Comparison of ENCODE assay signal across 1 cellular context in the genomic region with DNA sequence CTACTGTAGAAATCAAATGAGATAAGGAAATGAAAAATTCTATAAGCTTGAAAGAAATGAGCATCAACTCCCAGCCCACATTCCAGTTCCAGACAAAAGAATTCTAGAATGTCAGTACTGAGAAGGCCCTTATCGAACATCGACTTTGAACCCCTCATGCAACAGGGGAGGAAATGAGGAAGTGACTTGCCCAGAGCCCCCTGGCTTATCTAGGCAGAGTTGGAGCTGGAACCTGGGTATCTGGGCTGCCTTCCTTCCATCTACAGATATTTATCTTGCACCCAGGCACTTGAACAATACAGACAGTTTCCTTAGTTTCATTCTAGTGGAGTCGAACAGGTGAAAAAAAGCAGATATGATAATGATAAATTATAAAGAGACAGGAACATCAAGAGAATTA.
TF ChIP-seq lines count a peak whose summit lies in the region.

No MANE protein-coding gene starts in this region.

TF ChIP-seq in K562, 482 proteins besides CTCF, POLR2A, EP300 and RAD21 (continued from another document and continues in another):
- TF ChIP-seq, protein P1, sequence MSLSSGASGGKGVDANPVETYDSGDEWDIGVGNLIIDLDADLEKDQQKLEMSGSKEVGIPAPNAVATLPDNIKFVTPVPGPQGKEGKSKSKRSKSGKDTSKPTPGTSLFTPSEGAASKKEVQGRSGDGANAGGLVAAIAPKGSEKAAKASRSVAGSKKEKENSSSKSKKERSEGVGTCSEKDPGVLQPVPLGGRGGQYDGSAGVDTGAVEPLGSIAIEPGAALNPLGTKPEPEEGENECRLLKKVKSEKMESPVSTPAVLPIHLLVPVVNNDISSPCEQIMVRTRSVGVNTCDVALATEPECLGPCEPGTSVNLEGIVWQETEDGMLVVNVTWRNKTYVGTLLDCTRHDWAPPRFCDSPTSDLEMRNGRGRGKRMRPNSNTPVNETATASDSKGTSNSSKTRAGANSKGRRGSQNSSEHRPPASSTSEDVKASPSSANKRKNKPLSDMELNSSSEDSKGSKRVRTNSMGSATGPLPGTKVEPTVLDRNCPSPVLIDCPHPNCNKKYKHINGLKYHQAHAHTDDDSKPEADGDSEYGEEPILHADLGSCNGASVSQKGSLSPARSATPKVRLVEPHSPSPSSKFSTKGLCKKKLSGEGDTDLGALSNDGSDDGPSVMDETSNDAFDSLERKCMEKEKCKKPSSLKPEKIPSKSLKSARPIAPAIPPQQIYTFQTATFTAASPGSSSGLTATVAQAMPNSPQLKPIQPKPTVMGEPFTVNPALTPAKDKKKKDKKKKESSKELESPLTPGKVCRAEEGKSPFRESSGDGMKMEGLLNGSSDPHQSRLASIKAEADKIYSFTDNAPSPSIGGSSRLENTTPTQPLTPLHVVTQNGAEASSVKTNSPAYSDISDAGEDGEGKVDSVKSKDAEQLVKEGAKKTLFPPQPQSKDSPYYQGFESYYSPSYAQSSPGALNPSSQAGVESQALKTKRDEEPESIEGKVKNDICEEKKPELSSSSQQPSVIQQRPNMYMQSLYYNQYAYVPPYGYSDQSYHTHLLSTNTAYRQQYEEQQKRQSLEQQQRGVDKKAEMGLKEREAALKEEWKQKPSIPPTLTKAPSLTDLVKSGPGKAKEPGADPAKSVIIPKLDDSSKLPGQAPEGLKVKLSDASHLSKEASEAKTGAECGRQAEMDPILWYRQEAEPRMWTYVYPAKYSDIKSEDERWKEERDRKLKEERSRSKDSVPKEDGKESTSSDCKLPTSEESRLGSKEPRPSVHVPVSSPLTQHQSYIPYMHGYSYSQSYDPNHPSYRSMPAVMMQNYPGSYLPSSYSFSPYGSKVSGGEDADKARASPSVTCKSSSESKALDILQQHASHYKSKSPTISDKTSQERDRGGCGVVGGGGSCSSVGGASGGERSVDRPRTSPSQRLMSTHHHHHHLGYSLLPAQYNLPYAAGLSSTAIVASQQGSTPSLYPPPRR (CRISPR knock-in tag; IDR thresholded peaks at IDR 0.05; ENCODE audit: borderline replicate concordance): no peak
- TF ChIP-seq MTA1 (IDR thresholded peaks at IDR 0.05; ENCODE audit: borderline replicate concordance) (peak; percentile 71; the same call in 1 of the 2 replicates), ZNF24 (IDR thresholded peaks at IDR 0.05) (no peak), GTF2F1 (IDR thresholded peaks at IDR 0.05; ENCODE audit: low read depth, low read length) (no peak), NR2C2 (CRISPR knock-in tag; IDR thresholded peaks at IDR 0.05) (no peak), NR2C2 (tag; IDR thresholded peaks at IDR 0.05) (no peak), RUNX1 (IDR thresholded peaks at IDR 0.05; ENCODE audit: low read depth) (no peak), MEF2D (tag; conservative IDR thresholded peaks at IDR 0.05; ENCODE audit: low read depth) (no peak), ZNF212 (CRISPR knock-in tag; IDR thresholded peaks at IDR 0.05) (no peak), SMAD2 (IDR thresholded peaks at IDR 0.05; ENCODE audit: low read depth, low read length) (no peak), ZNF134 (CRISPR knock-in tag; conservative IDR thresholded peaks at IDR 0.05) (no peak), NR2F6 (CRISPR knock-in tag; IDR thresholded peaks at IDR 0.05) (no peak), SRF (CRISPR knock-in tag; IDR thresholded peaks at IDR 0.05) (no peak), CBFA2T3 (IDR thresholded peaks at IDR 0.05) (peak; percentile 66), CTBP1 (IDR thresholded peaks at IDR 0.05; ENCODE audit: borderline replicate concordance) (peak; percentile 85; the same call in 1 of the 2 replicates), E2F8 (IDR thresholded peaks at IDR 0.05; ENCODE audit: low read depth, partially characterized antibody) (no peak), JUNB (CRISPR knock-in tag; conservative IDR thresholded peaks at IDR 0.05) (no peak), HMBOX1 (IDR thresholded peaks at IDR 0.05) (no peak), CEBPB (tag; IDR thresholded peaks at IDR 0.05) (no peak), PPARD (CRISPR knock-in tag; IDR thresholded peaks at IDR 0.05) (no peak), EWSR1 (IDR thresholded peaks at IDR 0.05; ENCODE audit: borderline replicate concordance, low read depth, partially characterized antibody) (no peak), ZNF778 (CRISPR knock-in tag; IDR thresholded peaks at IDR 0.05) (no peak), PRPF4 (IDR thresholded peaks at IDR 0.05; ENCODE audit: insufficient read depth, low read depth, low read length, poor library complexity, severe bottlenecking) (no peak), RFX7 (CRISPR knock-in tag; IDR thresholded peaks at IDR 0.05) (no peak), HMG20B (CRISPR knock-in tag; IDR thresholded peaks at IDR 0.05) (no peak), CHD7 (IDR thresholded peaks at IDR 0.05; ENCODE audit: low read depth, low read length) (no peak), ZNF282 (CRISPR knock-in tag; IDR thresholded peaks at IDR 0.05) (no peak), ZNF695 (CRISPR knock-in tag; IDR thresholded peaks at IDR 0.05) (no peak), TRIM28 (IDR thresholded peaks at IDR 0.05) (no peak), KLF13 (tag; IDR thresholded peaks at IDR 0.05; ENCODE audit: borderline replicate concordance, low read depth) (no peak), ESRRB (CRISPR knock-in tag; IDR thresholded peaks at IDR 0.05; ENCODE audit: borderline replicate concordance) (no peak)
- TF ChIP-seq, protein P2, sequence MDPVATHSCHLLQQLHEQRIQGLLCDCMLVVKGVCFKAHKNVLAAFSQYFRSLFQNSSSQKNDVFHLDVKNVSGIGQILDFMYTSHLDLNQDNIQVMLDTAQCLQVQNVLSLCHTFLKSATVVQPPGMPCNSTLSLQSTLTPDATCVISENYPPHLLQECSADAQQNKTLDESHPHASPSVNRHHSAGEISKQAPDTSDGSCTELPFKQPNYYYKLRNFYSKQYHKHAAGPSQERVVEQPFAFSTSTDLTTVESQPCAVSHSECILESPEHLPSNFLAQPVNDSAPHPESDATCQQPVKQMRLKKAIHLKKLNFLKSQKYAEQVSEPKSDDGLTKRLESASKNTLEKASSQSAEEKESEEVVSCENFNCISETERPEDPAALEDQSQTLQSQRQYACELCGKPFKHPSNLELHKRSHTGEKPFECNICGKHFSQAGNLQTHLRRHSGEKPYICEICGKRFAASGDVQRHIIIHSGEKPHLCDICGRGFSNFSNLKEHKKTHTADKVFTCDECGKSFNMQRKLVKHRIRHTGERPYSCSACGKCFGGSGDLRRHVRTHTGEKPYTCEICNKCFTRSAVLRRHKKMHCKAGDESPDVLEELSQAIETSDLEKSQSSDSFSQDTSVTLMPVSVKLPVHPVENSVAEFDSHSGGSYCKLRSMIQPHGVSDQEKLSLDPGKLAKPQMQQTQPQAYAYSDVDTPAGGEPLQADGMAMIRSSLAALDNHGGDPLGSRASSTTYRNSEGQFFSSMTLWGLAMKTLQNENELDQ (CRISPR knock-in tag; IDR thresholded peaks at IDR 0.05; ENCODE audit: borderline replicate concordance): no peak
- TF ChIP-seq, protein P3, sequence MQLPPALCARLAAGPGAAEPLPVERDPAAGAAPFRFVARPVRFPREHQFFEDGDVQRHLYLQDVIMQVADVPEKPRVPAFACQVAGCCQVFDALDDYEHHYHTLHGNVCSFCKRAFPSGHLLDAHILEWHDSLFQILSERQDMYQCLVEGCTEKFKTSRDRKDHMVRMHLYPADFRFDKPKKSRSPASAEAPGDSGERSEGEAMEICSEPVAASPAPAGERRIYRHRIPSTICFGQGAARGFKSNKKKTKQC (CRISPR knock-in tag; IDR thresholded peaks at IDR 0.05): no peak
- TF ChIP-seq, protein P4, sequence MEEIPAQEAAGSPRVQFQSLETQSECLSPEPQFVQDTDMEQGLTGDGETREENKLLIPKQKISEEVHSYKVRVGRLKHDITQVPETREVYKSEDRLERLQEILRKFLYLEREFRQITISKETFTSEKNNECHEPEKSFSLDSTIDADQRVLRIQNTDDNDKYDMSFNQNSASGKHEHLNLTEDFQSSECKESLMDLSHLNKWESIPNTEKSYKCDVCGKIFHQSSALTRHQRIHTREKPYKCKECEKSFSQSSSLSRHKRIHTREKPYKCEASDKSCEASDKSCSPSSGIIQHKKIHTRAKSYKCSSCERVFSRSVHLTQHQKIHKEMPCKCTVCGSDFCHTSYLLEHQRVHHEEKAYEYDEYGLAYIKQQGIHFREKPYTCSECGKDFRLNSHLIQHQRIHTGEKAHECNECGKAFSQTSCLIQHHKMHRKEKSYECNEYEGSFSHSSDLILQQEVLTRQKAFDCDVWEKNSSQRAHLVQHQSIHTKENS (CRISPR knock-in tag; IDR thresholded peaks at IDR 0.05): no peak
